1 cellular context compared by ENCODE assay signal in genomic region chr7:23273141-23273599, GRCh38.
TF ChIP-seq lines count a peak whose summit lies in the region.

No MANE protein-coding gene starts in this region.

TF ChIP-seq in H1, 55 proteins besides CTCF, POLR2A, EP300 and RAD21:
- TF ChIP-seq TEAD4 (IDR thresholded peaks at IDR 0.05; ENCODE audit: low read depth, low read length) (no peak), SAP30 (IDR thresholded peaks at IDR 0.05; ENCODE audit: insufficient read depth, insufficient replicate concordance, low read length) (no peak), POU5F1 (IDR thresholded peaks at IDR 0.05; ENCODE audit: low read depth, low read length) (no peak), RBBP5 (IDR thresholded peaks at IDR 0.05; ENCODE audit: borderline replicate concordance, low read depth, low read length) (no peak), RFX5 (IDR thresholded peaks at IDR 0.05; ENCODE audit: borderline replicate concordance, low read depth, low read length) (no peak), FOSL1 (IDR thresholded peaks at IDR 0.05; ENCODE audit: insufficient read depth, low read depth, low read length) (no peak), HDAC2 (IDR thresholded peaks at IDR 0.05; ENCODE audit: borderline replicate concordance in 1 of 2, low read depth in 2 of 2, low read length in 2 of 2) (no peak), CHD1 (IDR thresholded peaks at IDR 0.05; ENCODE audit: low read depth, low read length) (no peak), BACH1 (IDR thresholded peaks at IDR 0.05; ENCODE audit: low read length) (peak; percentile 93), TAF1 (IDR thresholded peaks at IDR 0.05; ENCODE audit: low read depth, low read length) (peak; percentile 61; the same call in 1 of the 2 replicates), SP4 (IDR thresholded peaks at IDR 0.05; ENCODE audit: low read length) (no peak), CEBPB (IDR thresholded peaks at IDR 0.05; ENCODE audit: low read depth, low read length) (no peak), PHF8 (conservative IDR thresholded peaks at IDR 0.05; ENCODE audit: low read depth, low read length) (no peak), ZNF274 (IDR thresholded peaks at IDR 0.05; ENCODE audit: borderline replicate concordance, extremely low read depth, low read length) (no peak), TBP (IDR thresholded peaks at IDR 0.05; ENCODE audit: low read depth, low read length) (peak; percentile 46; the same call in 1 of the 2 replicates), ATF2 (IDR thresholded peaks at IDR 0.05; ENCODE audit: low read length) (no peak), CBX8 (IDR thresholded peaks at IDR 0.05; ENCODE audit: borderline replicate concordance, low read depth, low read length) (no peak), KDM4A (IDR thresholded peaks at IDR 0.05; ENCODE audit: low read depth, low read length, severe bottlenecking) (no peak), MAFK (IDR thresholded peaks at IDR 0.05; ENCODE audit: low read depth, low read length) (peak; percentile 80; the same call in 1 of the 2 replicates), HDAC6 (IDR thresholded peaks at IDR 0.05; ENCODE audit: low read depth, low read length) (no peak), SP2 (IDR thresholded peaks at IDR 0.05; ENCODE audit: low read length) (no peak), JUN (IDR thresholded peaks at IDR 0.05; ENCODE audit: low read depth, low read length) (no peak), TCF12 (IDR thresholded peaks at IDR 0.05; ENCODE audit: low read depth, low read length) (no peak), BRCA1 (IDR thresholded peaks at IDR 0.05; ENCODE audit: low read depth, low read length) (no peak), EZH2 (IDR thresholded peaks at IDR 0.05; ENCODE audit: low read depth, low read length, severe bottlenecking) (no peak), CREB1 (IDR thresholded peaks at IDR 0.05) (peak; percentile 74), KDM5A (IDR thresholded peaks at IDR 0.05; ENCODE audit: low read length) (no peak), CBX5 (IDR thresholded peaks at IDR 0.05; ENCODE audit: low read depth, low read length) (no peak), SRF (IDR thresholded peaks at IDR 0.05; ENCODE audit: low read depth, low read length) (no peak), SP1 (IDR thresholded peaks at IDR 0.05; ENCODE audit: low read depth, low read length) (no peak), EGR1 (IDR thresholded peaks at IDR 0.05; ENCODE audit: borderline replicate concordance, low read depth, low read length) (no peak), USF2 (IDR thresholded peaks at IDR 0.05; ENCODE audit: low read length) (no peak), GTF2F1 (IDR thresholded peaks at IDR 0.05; ENCODE audit: borderline replicate concordance, low read depth, low read length) (no peak), CHD2 (IDR thresholded peaks at IDR 0.05; ENCODE audit: low read length) (no peak), SIRT6 (IDR thresholded peaks at IDR 0.05; ENCODE audit: low read length) (no peak), JUND (IDR thresholded peaks at IDR 0.05; ENCODE audit: low read length) (peak; percentile 29; the same call in 1 of the 2 replicates)
